1 cellular context compared by ENCODE assay signal in genomic region chrX:103101280-103102042, GRCh38.
TF ChIP-seq lines count a peak whose summit lies in the region.

No MANE protein-coding gene starts in this region.

TF ChIP-seq in K562, 482 proteins besides CTCF, POLR2A, EP300 and RAD21 (continued from another document and continues in another):
- TF ChIP-seq GATAD2A (IDR thresholded peaks at IDR 0.05), result peak; percentile 95; the same call in 1 of the 2 replicates
- TF ChIP-seq ZNF696 (CRISPR knock-in tag; conservative IDR thresholded peaks at IDR 0.05), result no peak
- TF ChIP-seq MTA1 (IDR thresholded peaks at IDR 0.05; ENCODE audit: borderline replicate concordance), result peak; percentile 88
- no peak for TF ChIP-seq MYBL2 (IDR thresholded peaks at IDR 0.05; ENCODE audit: low read depth)
- no peak for TF ChIP-seq MYBL2 (CRISPR knock-in tag; IDR thresholded peaks at IDR 0.05; ENCODE audit: borderline replicate concordance)
- peak; percentile 67 for TF ChIP-seq EGR1 (conservative IDR thresholded peaks at IDR 0.05)
- TF ChIP-seq DACH1 (IDR thresholded peaks at IDR 0.05; ENCODE audit: partially characterized antibody), result peak; percentile 92
- no peak for TF ChIP-seq THAP7 (CRISPR knock-in tag; IDR thresholded peaks at IDR 0.05)
- peak; percentile 98 for TF ChIP-seq KLF16 (IDR thresholded peaks at IDR 0.05)
- peak; percentile 94 for TF ChIP-seq SMARCA4 (IDR thresholded peaks at IDR 0.05)
- no peak for TF ChIP-seq PATZ1 (CRISPR knock-in tag; IDR thresholded peaks at IDR 0.05; ENCODE audit: borderline replicate concordance)
- TF ChIP-seq TBP (optimal IDR thresholded peaks at IDR 0.05; ENCODE audit: low read depth, low read length), result no peak
- no peak for TF ChIP-seq HOXB6 (CRISPR knock-in tag; IDR thresholded peaks at IDR 0.05; ENCODE audit: borderline replicate concordance)
- no peak for TF ChIP-seq DIDO1 (tag; IDR thresholded peaks at IDR 0.05; ENCODE audit: low read depth)
- TF ChIP-seq ZNF699 (CRISPR knock-in tag; IDR thresholded peaks at IDR 0.05; ENCODE audit: insufficient replicate concordance), result no peak
- no peak for TF ChIP-seq STAT5B (CRISPR knock-in tag; IDR thresholded peaks at IDR 0.05)
- TF ChIP-seq RAD51 (IDR thresholded peaks at IDR 0.05; ENCODE audit: borderline replicate concordance, low read depth), result no peak
- TF ChIP-seq ZNF143 (CRISPR knock-in tag; IDR thresholded peaks at IDR 0.05), result no peak
- TF ChIP-seq HDAC6 (IDR thresholded peaks at IDR 0.05; ENCODE audit: low read depth, low read length), result no peak
- TF ChIP-seq ZNF639 (CRISPR knock-in tag; conservative IDR thresholded peaks at IDR 0.05 in 1 of 2, IDR thresholded peaks at IDR 0.05 in 1 of 2), result peak in 1 of 2 experiments; percentile 55; a peak in 1 of 4 replicates
- no peak for TF ChIP-seq PPARD (CRISPR knock-in tag; IDR thresholded peaks at IDR 0.05)
- peak; percentile 38; the same call in 1 of the 2 replicates for TF ChIP-seq TFAP4 (CRISPR knock-in tag; IDR thresholded peaks at IDR 0.05; ENCODE audit: borderline replicate concordance)
- TF ChIP-seq ZNF79 (CRISPR knock-in tag; IDR thresholded peaks at IDR 0.05; ENCODE audit: low read depth), result no peak
- TF ChIP-seq ZFX (CRISPR knock-in tag; IDR thresholded peaks at IDR 0.05), result no peak
- TF ChIP-seq ZBTB17 (CRISPR knock-in tag; IDR thresholded peaks at IDR 0.05), result no peak
- TF ChIP-seq BCL6 (CRISPR knock-in tag; IDR thresholded peaks at IDR 0.05), result no peak
- peak; percentile 50; the same call in 1 of the 2 replicates for TF ChIP-seq ETV1 (tag; conservative IDR thresholded peaks at IDR 0.05; ENCODE audit: low read depth)
- peak; percentile 57 for TF ChIP-seq BHLHE40 (IDR thresholded peaks at IDR 0.05; ENCODE audit: low read length)
- TF ChIP-seq MCM5 (IDR thresholded peaks at IDR 0.05; ENCODE audit: low read depth), result no peak
- TF ChIP-seq HDAC3 (IDR thresholded peaks at IDR 0.05; ENCODE audit: borderline replicate concordance, partially characterized antibody), result peak; percentile 98
- no peak for TF ChIP-seq CHD4 (IDR thresholded peaks at IDR 0.05; ENCODE audit: insufficient read depth, insufficient replicate concordance, low read depth, low read length, poor library complexity, severe bottlenecking)
- TF ChIP-seq MYC (IDR thresholded peaks at IDR 0.05; ENCODE audit: low read depth, low read length), result no peak; the same call in 1 of the 2 replicates
- no peak for TF ChIP-seq MYC (CRISPR knock-in tag; IDR thresholded peaks at IDR 0.05; ENCODE audit: borderline replicate concordance, low read depth)
- no peak for TF ChIP-seq CBFB (CRISPR knock-in tag; IDR thresholded peaks at IDR 0.05)
- TF ChIP-seq POLR3A (IDR thresholded peaks at IDR 0.05; ENCODE audit: borderline replicate concordance, extremely low read depth, insufficient read depth, insufficient read length), result no peak
- no peak for TF ChIP-seq MCM3 (IDR thresholded peaks at IDR 0.05)
- TF ChIP-seq HLTF (IDR thresholded peaks at IDR 0.05), result peak; percentile 88
- TF ChIP-seq ZNF76 (CRISPR knock-in tag; IDR thresholded peaks at IDR 0.05; ENCODE audit: borderline replicate concordance), result no peak
- TF ChIP-seq ZNF3 (CRISPR knock-in tag; IDR thresholded peaks at IDR 0.05), result no peak
- no peak for TF ChIP-seq CHD1 (IDR thresholded peaks at IDR 0.05; ENCODE audit: low read length)
- TF ChIP-seq ZBTB43 (CRISPR knock-in tag; IDR thresholded peaks at IDR 0.05), result no peak
- peak; percentile 51 for TF ChIP-seq BRD9 (IDR thresholded peaks at IDR 0.05; ENCODE audit: low read depth, partially characterized antibody)
- no peak for TF ChIP-seq KDM2B (CRISPR knock-in tag; IDR thresholded peaks at IDR 0.05)
- TF ChIP-seq TSHZ1 (CRISPR knock-in tag; IDR thresholded peaks at IDR 0.05), result no peak
- TF ChIP-seq ZNF282 (CRISPR knock-in tag; IDR thresholded peaks at IDR 0.05), result no peak
- TF ChIP-seq GTF2F1 (IDR thresholded peaks at IDR 0.05; ENCODE audit: low read depth, low read length), result no peak
- no peak for TF ChIP-seq SFPQ (IDR thresholded peaks at IDR 0.05; ENCODE audit: low read depth, low read length)
- no peak for TF ChIP-seq ZNF408 (CRISPR knock-in tag; IDR thresholded peaks at IDR 0.05; ENCODE audit: low read depth)
- TF ChIP-seq CBX1 (IDR thresholded peaks at IDR 0.05; ENCODE audit: low read depth), result no peak
- no peak for TF ChIP-seq TRIM25 (IDR thresholded peaks at IDR 0.05; ENCODE audit: borderline replicate concordance)
- TF ChIP-seq CGGBP1 (CRISPR knock-in tag; IDR thresholded peaks at IDR 0.05), result no peak
- TF ChIP-seq NR3C1 (CRISPR knock-in tag; IDR thresholded peaks at IDR 0.05), result no peak
- TF ChIP-seq ELF1 (tag; IDR thresholded peaks at IDR 0.05), result no peak
- no peak for TF ChIP-seq HBP1 (CRISPR knock-in tag; IDR thresholded peaks at IDR 0.05)
- no peak for TF ChIP-seq GABPB2 (CRISPR knock-in tag; conservative IDR thresholded peaks at IDR 0.05)
- no peak for TF ChIP-seq ILK (tag; IDR thresholded peaks at IDR 0.05; ENCODE audit: borderline replicate concordance, low read depth)
- TF ChIP-seq TEAD1 (CRISPR knock-in tag; IDR thresholded peaks at IDR 0.05), result peak; percentile 95 to 98
